ENCODE assay signal across 8 cellular contexts in the genomic region with DNA sequence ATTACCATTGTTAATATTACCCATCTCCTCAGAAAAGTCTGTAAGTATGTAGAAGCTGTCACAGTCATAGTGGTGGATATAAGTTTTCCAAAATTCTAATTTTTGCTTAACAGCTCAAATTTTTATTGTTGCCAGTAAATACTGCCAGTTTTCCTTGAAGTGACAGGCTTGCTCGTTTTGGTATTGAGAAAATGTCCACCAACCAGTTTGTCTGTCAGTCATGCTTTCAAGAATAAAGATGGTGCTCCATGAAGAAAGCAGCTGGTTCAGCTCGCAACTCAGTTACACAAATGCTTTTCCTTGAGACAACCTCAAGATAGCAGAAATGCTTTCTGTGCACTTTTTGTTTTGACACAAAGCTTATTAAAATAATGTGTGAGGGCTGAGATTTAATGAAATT.
"Had no signal": no experiment of that assay in that cellular context is flagged by ENCODE, and none has a peak within 500 bp of the region (broad histone marks: within the 10 kb centered on the region; RNA-seq: fewer than 3 reads in every experiment).

No MANE protein-coding gene starts in this region.

- DNase-seq: IMR-90, KBM-7, KG1 had no signal

- H3K9me3 Mint-ChIP-seq: IgD-negative memory B cell had no signal

- ATAC-seq: HepG2, K562 had no signal

- H3K4me3 ChIP-seq: K562 had no signal

- FAIRE-seq: HepG2, HTR-8/SVneo, K562 had no signal

- H3K4me1 Mint-ChIP-seq: IgD-negative memory B cell had no signal

- H3K27ac Mint-ChIP-seq: IgD-negative memory B cell had no signal

- H3K36me3 Mint-ChIP-seq: IgD-negative memory B cell had no signal

- H3K4me3 Mint-ChIP-seq: IgD-negative memory B cell had no signal

- H3K27ac ChIP-seq: HL-60 had no signal
